ENCODE assay signal across 20 cellular contexts in genomic region chr4:78213218-78213617, GRCh38.
DNase-seq lines count a peak whose midpoint lies in the region; ATAC-seq, FAIRE-seq and TF ChIP-seq lines count a peak whose summit lies in the region.
"Had no signal": no experiment of that assay in that cellular context is flagged by ENCODE, and none has a peak within 500 bp of the region (broad histone marks: within the 10 kb centered on the region; RNA-seq: fewer than 3 reads in every experiment).

No MANE protein-coding gene starts in this region.

- no peak for ATAC-seq in GM19397 (IDR thresholded peaks at IDR 0.05; ENCODE audit: unreplicated experiment)
- ATAC-seq: activated CD4-positive, alpha-beta T cell treated with anti-CD3 and anti-CD28 coated beads for 36 hours; T-cell had no signal

- TF ChIP-seq POLR2A in H54 (IDR thresholded peaks at IDR 0.05; ENCODE audit: low read depth, low read length): no peak

- FAIRE-seq in H54 (lab: Jason Lieb, UNC): no peak
- FAIRE-seq: A204.1, kidney, urothelium cell line had no signal

- DNase-seq in NCI-H2107 (lab: John Stamatoyannopoulos, UW) (peak; percentile 0), NCI-H2107 treated with DMSO at 0.1 percent for 48 hours (lab: John Stamatoyannopoulos, UW; ENCODE audit: unreplicated experiment) (no peak), NCI-H1092 treated with DMSO at 0.1 percent for 48 hours (lab: John Stamatoyannopoulos, UW) (peak; percentile 41), NCI-H2196 (lab: John Stamatoyannopoulos, UW; ENCODE audit: unreplicated experiment) (peak; percentile 29), renal cortical epithelial cell (ENCODE audit: low read depth) (peak; percentile 4), Ammon's horn (ENCODE audit: low spot score) (no peak), H54 (ENCODE audit: insufficient read length, low spot score) (no peak)
- DNase-seq: activated CD4-positive, alpha-beta T cell treated with anti-CD3 and anti-CD28 coated beads for 36 hours; activated naive CD8-positive, alpha-beta T cell treated with anti-CD3 and anti-CD28 coated beads, Interleukin-2, amount 10 ng/mL, durations not matched to agents 7 days and 5 days; Calu3; effector memory CD4-positive, alpha-beta T cell; kidney; NCI-H526 treated with DMSO at 0.1 percent for 48 hours; nucleus accumbens; retina; Right ventricle myocardium superior; T-cell had no signal

Comparison
In these comparisons a context has a peak if more than half of its experiments do, and no peak if none do; other contexts are left out.
1. DNase-seq: peak in NCI-H2107 (single experiment), NCI-H1092 treated with DMSO at 0.1 percent for 48 hours (single experiment), NCI-H2196 (single experiment) and renal cortical epithelial cell (single experiment); none in NCI-H2107 treated with DMSO at 0.1 percent for 48 hours (single experiment), Ammon's horn (single experiment) and H54 (single experiment).